ENCODE assay signal across 19 cellular contexts in genomic region chr20:64130876-64131275, GRCh38. TPM values are rescaled to one million over a fixed set of nuclear protein-coding genes. Genes with fewer than 3 reads are reported as not detected.
"Had no signal": no experiment of that assay in that cellular context is flagged by ENCODE, and none has a peak within 500 bp of the region (broad histone marks: within the 10 kb centered on the region; RNA-seq: fewer than 3 reads in every experiment).

No MANE protein-coding gene starts in this region.

- H3K27ac Mint-ChIP-seq: activated T-helper 1 cell treated with anti-CD3 and anti-CD28 coated beads, Interleukin-12 subunit alpha, Interleukin-12 subunit beta, Interleukin-2, Interleukin-4 antibody, amounts not matched to agents 30 ng/mL and 10 ng/mL and 1 ng/mL, durations not matched to agents 14 hours and 24 hours and 36 hours; T-helper 1 cell treated with Interleukin-12 subunit alpha and Interleukin-12 subunit beta and Interleukin-4 antibody, amounts not matched to agents 30 μg/mL and 1 μg/mL, for 36 hours had no signal

- H3K4me3 ChIP-seq: ascending aorta, pancreas, thyroid gland had no signal

- H3K9me3 ChIP-seq: ascending aorta, neutrophil, pancreas, thyroid gland had no signal

- H3K4me3 Mint-ChIP-seq: activated T-helper 1 cell treated with anti-CD3 and anti-CD28 coated beads, Interleukin-12 subunit alpha, Interleukin-12 subunit beta, Interleukin-2, Interleukin-4 antibody, amounts not matched to agents 30 ng/mL and 10 ng/mL and 1 ng/mL, durations not matched to agents 14 hours and 24 hours and 36 hours; naive thymus-derived CD4-positive, alpha-beta T cell; T-helper 1 cell treated with Interleukin-12 subunit alpha and Interleukin-12 subunit beta and Interleukin-4 antibody, amounts not matched to agents 30 μg/mL and 1 μg/mL, for 36 hours had no signal

- H3K36me3 ChIP-seq: ascending aorta, neutrophil, pancreas, thyroid gland had no signal

- H3K27ac ChIP-seq: ascending aorta, neutrophil, pancreas, thyroid gland, VCaP had no signal

- H3K27me3 ChIP-seq: ascending aorta, pancreas, thyroid gland had no signal

- H3K9me3 Mint-ChIP-seq: activated T-helper 1 cell treated with anti-CD3 and anti-CD28 coated beads, Interleukin-12 subunit alpha, Interleukin-12 subunit beta, Interleukin-2, Interleukin-4 antibody, amounts not matched to agents 30 ng/mL and 10 ng/mL and 1 ng/mL, durations not matched to agents 14 hours and 24 hours and 36 hours; T-helper 1 cell treated with Interleukin-12 subunit alpha and Interleukin-12 subunit beta and Interleukin-4 antibody, amounts not matched to agents 30 μg/mL and 1 μg/mL, for 36 hours had no signal

- ATAC-seq: sciatic nerve had no signal

- H3K4me1 ChIP-seq: ascending aorta, pancreas, thyroid gland had no signal

- H3K36me3 Mint-ChIP-seq: naive thymus-derived CD4-positive, alpha-beta T cell had no signal

- DNase-seq: activated CD4-positive, CD25-positive, alpha-beta regulatory T cell treated with anti-CD3 and anti-CD28 coated beads, Interleukin-2, amount 50 U/mL, for 72 hours; activated naive CD4-positive, alpha-beta T cell; activated T-cell treated with anti-CD3 and anti-CD28 coated beads for 4 hours; cerebellar nuclear complex; effector CD4-positive, alpha-beta T cell; kidney glomerular epithelial cell; naive thymus-derived CD4-positive, alpha-beta T cell; stimulated activated naive CD4-positive, alpha-beta T cell; thyroid gland had no signal

RNA-seq across cellular contexts. Expression of gene NPBWR2, which starts 23.5 kb away (rescaled TPM):
- total RNA-seq: activated T-helper 1 cell treated with anti-CD3 and anti-CD28 coated beads, Interleukin-12 subunit alpha, Interleukin-12 subunit beta, Interleukin-2, Interleukin-4 antibody, amounts not matched to agents 30 ng/mL and 10 ng/mL and 1 ng/mL, durations not matched to agents 14 hours and 24 hours and 36 hours; ascending aorta; liver; mucosa of gallbladder; naive thymus-derived CD4-positive, alpha-beta T cell; pancreas; sciatic nerve; thyroid gland had no signal
- polyA plus RNA-seq: esophagus; liver; naive thymus-derived CD4-positive, alpha-beta T cell; pancreas had no signal

RNA-seq across cellular contexts. Expression of gene MYT1, which starts 33.4 kb away (rescaled TPM):
- total RNA-seq: activated T-helper 1 cell treated with anti-CD3 and anti-CD28 coated beads, Interleukin-12 subunit alpha, Interleukin-12 subunit beta, Interleukin-2, Interleukin-4 antibody, amounts not matched to agents 30 ng/mL and 10 ng/mL and 1 ng/mL, durations not matched to agents 14 hours and 24 hours and 36 hours; ascending aorta; naive thymus-derived CD4-positive, alpha-beta T cell; sciatic nerve had no signal
- polyA plus RNA-seq: esophagus; naive thymus-derived CD4-positive, alpha-beta T cell had no signal

RNA-seq across cellular contexts. Expression of gene LKAAEAR1, which starts 46.7 kb away (rescaled TPM):
- total RNA-seq: ascending aorta, liver, mucosa of gallbladder, sciatic nerve had no signal
- polyA plus RNA-seq: pancreas had no signal
